15 cellular contexts compared by ENCODE assay signal in the genomic region with DNA sequence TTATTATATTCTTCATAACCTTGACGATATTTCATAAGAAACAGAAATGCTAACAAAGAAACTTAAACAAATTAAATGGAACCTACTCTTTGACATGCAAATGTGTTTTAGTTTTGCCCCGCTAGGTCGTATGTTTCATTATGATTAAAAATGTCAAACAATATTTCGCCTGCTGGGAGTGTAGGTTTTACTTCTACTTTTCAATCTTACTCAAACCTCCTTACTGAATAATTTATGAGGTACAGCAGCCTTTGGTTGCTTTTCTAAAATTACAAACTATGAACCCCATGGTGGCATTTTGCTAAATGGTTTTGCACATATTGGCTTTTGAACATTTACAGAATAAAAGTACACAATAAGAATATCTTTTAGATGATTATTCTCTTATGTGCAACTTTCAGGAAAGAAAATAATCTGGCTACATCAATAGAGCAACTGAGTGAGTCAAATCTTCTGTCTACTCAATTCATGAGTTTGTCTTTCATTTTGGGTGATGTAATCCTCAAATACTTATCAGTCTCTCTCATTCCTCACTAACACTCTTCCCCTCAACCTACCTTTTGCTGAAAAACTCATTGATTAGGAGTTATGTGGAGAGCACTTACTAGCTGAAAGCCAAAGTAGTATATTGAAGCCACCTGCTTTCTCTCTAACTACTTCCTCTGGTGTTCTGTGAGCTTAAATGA.
DNase-seq lines count a peak whose midpoint lies in the region; ATAC-seq, FAIRE-seq and TF ChIP-seq lines count a peak whose summit lies in the region.
"Had no signal": no experiment of that assay in that cellular context is flagged by ENCODE, and none has a peak within 500 bp of the region (broad histone marks: within the 10 kb centered on the region; RNA-seq: fewer than 3 reads in every experiment).

No MANE protein-coding gene starts in this region.

- no peaks in the 10 kb centered on the region for H4K20me1 ChIP-seq in GM12878 (ENCODE audit: control insufficient read depth, insufficient read depth)

- H3K36me3 ChIP-seq in GM12878 (ENCODE audit: control insufficient read depth in 2 of 2, insufficient read depth in 2 of 2, low read length in 1 of 2) (no peaks in the 10 kb centered on the region), uterus (no peaks in the 10 kb centered on the region)
- H3K36me3 ChIP-seq: ascending aorta, gastrocnemius medialis had no signal

- H2AFZ ChIP-seq in GM12878 (ENCODE audit: control insufficient read depth, low read depth, low read length) = peak overlapping the region; percentile 34; the same call in 1 of the 2 replicates

- TF ChIP-seq RAD21 in GM12878 (IDR thresholded peaks at IDR 0.05; ENCODE audit: insufficient read depth, low read depth, low read length) = no peak

- H3K79me2 ChIP-seq in GM12878 (ENCODE audit: control insufficient read depth, insufficient read depth, low read length) = no peaks in the 10 kb centered on the region

- CTCF ChIA-PET in GM12878 (lab: Yijun Ruan, JAX) = no interaction called here

- peak; percentile 70 for FAIRE-seq in GM12878 (lab: Jason Lieb, UNC)
- FAIRE-seq: TTC549, urothelium cell line had no signal

- TF ChIP-seq EP300 in GM12878 (IDR thresholded peaks at IDR 0.05; ENCODE audit: borderline replicate concordance in 1 of 2, control insufficient read depth in 1 of 2, low read depth in 2 of 2, low read length in 2 of 2) = peak; percentile 31 to 35; a peak in 2 of 4 replicates

- no peak overlapping the region for H3K9ac ChIP-seq in GM12878 (ENCODE audit: control insufficient read depth, insufficient read depth, low read length)

- RAD21 ChIA-PET in GM12878 (lab: Charles Lee; ENCODE audit: unreplicated experiment) = interaction anchor here (1.2 kb wide), 1 partner anchor 8 kb away, joined by 3 read pairs; no protein-coding TSS in a partner anchor

- H3K4me2 ChIP-seq in GM12878 (ENCODE audit: control insufficient read depth, insufficient read depth) = peak overlapping the region; percentile 71

- TF ChIP-seq CTCF in GM12878 (IDR thresholded peaks at IDR 0.05 in 2 of 3, conservative IDR thresholded peaks at IDR 0.05 in 1 of 3; ENCODE audit: control insufficient read depth in 2 of 3, extremely low read depth in 1 of 3, insufficient read depth in 1 of 3, low read depth in 3 of 3, low read length in 3 of 3) = no peak
- no peak for TF ChIP-seq CTCF in uterus (IDR thresholded peaks at IDR 0.05)

- SMC1A ChIA-PET in GM12878 (lab: Charles Lee; ENCODE audit: uncharacterized antibody, unreplicated experiment) = no interaction called here

- intact Hi-C loops in GM12878 (cut with micrococcal nuclease; ENCODE audit: unreplicated experiment) = loop anchor here (2.0 to 5.0 kb wide), 2 partner anchors 150 to 154 kb away; no protein-coding TSS in a partner anchor
- intact Hi-C loops in uterus (cut with DNase I; ENCODE audit: low total_unique reads) = no loop called here

- H3K4me1 ChIP-seq in GM12878 (ENCODE audit: control insufficient read depth, insufficient read depth, low read length) = peaks cover 12% of the 10 kb centered on the region
- H3K4me1 ChIP-seq in uterus = no peaks in the 10 kb centered on the region
- H3K4me1 ChIP-seq: ascending aorta, gastrocnemius medialis had no signal

- peak; percentile 40 for DNase-seq in GM12878 (ENCODE audit: low read depth, low spot score)
- DNase-seq in NCI-H187 treated with DMSO at 0.1 percent for 48 hours (lab: John Stamatoyannopoulos, UW) = no peak
- DNase-seq in uterus = no peak
- no peak for DNase-seq in AG08395 (ENCODE audit: low spot score)
- DNase-seq: effector CD4-positive, alpha-beta T cell; gastrocnemius medialis; NCI-H146 had no signal

- POLR2A ChIA-PET in GM12878 (lab: Charles Lee) = no interaction called here

- no peaks in the 10 kb centered on the region for H3K27me3 ChIP-seq in GM12878 (replicated peaks in 1 of 2; ENCODE audit: control insufficient read depth in 2 of 2, insufficient read depth in 2 of 2, low read length in 1 of 2)
- no peaks in the 10 kb centered on the region for H3K27me3 ChIP-seq in uterus
- H3K27me3 ChIP-seq: ascending aorta, gastrocnemius medialis had no signal

- in situ Hi-C loops in GM12878 (cut with MboI) = no loop called here

- BruUV-seq in GM12878 (replicated peaks; lab: Mats Ljungman, UMichigan) = no TSS peak

- TF ChIP-seq POLR2A in GM12878 (IDR thresholded peaks at IDR 0.05; ENCODE audit: low read depth, low read length) (no peak), uterus (IDR thresholded peaks at IDR 0.05) (no peak)

- ATAC-seq in GM18907 (IDR thresholded peaks at IDR 0.05; ENCODE audit: unreplicated experiment) (peak; percentile 95), GM21529 (IDR thresholded peaks at IDR 0.05; ENCODE audit: unreplicated experiment) (peak; percentile 92), HG03060 (IDR thresholded peaks at IDR 0.05; ENCODE audit: low read depth, unreplicated experiment) (peak; percentile 87), GM12878 (peak; percentile 95)
- ATAC-seq: gastrocnemius medialis; natural killer cell treated with Interleukin-12 subunit alpha and Interleukin-12 subunit beta and Interleukin-15 and Interleukin-18, amount 100 ng/mL, for 72 hours had no signal

- WGBS in GM12878 (ENCODE audit: insufficient coverage, insufficient replicate concordance, low lambda C conversion rate, missing lambda C conversion rate) = 3% methylated on average over 4 of the region's 4 CpGs

- 0 out of 2 replicates have a peak overlapping the region, but pooled peaks have one; percentile 1 for H3K4me3 ChIP-seq in GM12878
- H3K4me3 ChIP-seq in uterus = no peak overlapping the region
- H3K4me3 ChIP-seq: ascending aorta, gastrocnemius medialis, skin epidermis had no signal

- H3K27ac ChIP-seq in GM12878 (ENCODE audit: control insufficient read depth, insufficient read depth) (peak overlapping the region; percentile 74), uterus (no peak overlapping the region)
- H3K27ac ChIP-seq: ascending aorta, gastrocnemius medialis, skin epidermis had no signal

- no peaks in the 10 kb centered on the region; the same call in 2 of the 3 replicates for H3K9me3 ChIP-seq in GM12878 (replicated peaks; ENCODE audit: control insufficient read depth, insufficient read depth, low read length)
- H3K9me3 ChIP-seq in uterus = no peaks in the 10 kb centered on the region
- H3K9me3 ChIP-seq: ascending aorta, gastrocnemius medialis had no signal

TF ChIP-seq in GM12878, 131 proteins besides CTCF, POLR2A, EP300 and RAD21 (continues in another document):
- TF ChIP-seq, protein P1, sequence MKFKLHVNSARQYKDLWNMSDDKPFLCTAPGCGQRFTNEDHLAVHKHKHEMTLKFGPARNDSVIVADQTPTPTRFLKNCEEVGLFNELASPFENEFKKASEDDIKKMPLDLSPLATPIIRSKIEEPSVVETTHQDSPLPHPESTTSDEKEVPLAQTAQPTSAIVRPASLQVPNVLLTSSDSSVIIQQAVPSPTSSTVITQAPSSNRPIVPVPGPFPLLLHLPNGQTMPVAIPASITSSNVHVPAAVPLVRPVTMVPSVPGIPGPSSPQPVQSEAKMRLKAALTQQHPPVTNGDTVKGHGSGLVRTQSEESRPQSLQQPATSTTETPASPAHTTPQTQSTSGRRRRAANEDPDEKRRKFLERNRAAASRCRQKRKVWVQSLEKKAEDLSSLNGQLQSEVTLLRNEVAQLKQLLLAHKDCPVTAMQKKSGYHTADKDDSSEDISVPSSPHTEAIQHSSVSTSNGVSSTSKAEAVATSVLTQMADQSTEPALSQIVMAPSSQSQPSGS (IDR thresholded peaks at IDR 0.05; ENCODE audit: low read length) = peak; percentile 92
- TF ChIP-seq DPF2 (IDR thresholded peaks at IDR 0.05) = peak; percentile 79
- no peak for TF ChIP-seq BRCA1 (IDR thresholded peaks at IDR 0.05; ENCODE audit: low read depth, low read length)
- no peak for TF ChIP-seq NFYA (IDR thresholded peaks at IDR 0.05; ENCODE audit: borderline replicate concordance, low read depth, low read length)
- peak; percentile 90 for TF ChIP-seq NFIC (IDR thresholded peaks at IDR 0.05; ENCODE audit: low read depth, low read length)
- TF ChIP-seq SPI1 (IDR thresholded peaks at IDR 0.05; ENCODE audit: borderline replicate concordance, insufficient read depth, low read depth, low read length) = no peak
- peak; percentile 49; the same call in 1 of the 2 replicates for TF ChIP-seq IRF4 (IDR thresholded peaks at IDR 0.05; ENCODE audit: low read depth, low read length)
- 0 out of 2 replicates have a peak, but pooled peaks have one; percentile 48 for TF ChIP-seq RCOR1 (conservative IDR thresholded peaks at IDR 0.05; ENCODE audit: low read depth, low read length)
- no peak; the same call in 1 of the 2 replicates for TF ChIP-seq RUNX3 (IDR thresholded peaks at IDR 0.05; ENCODE audit: low read length)
- TF ChIP-seq HCFC1 (IDR thresholded peaks at IDR 0.05; ENCODE audit: low read length) = no peak
- TF ChIP-seq, protein P2, sequence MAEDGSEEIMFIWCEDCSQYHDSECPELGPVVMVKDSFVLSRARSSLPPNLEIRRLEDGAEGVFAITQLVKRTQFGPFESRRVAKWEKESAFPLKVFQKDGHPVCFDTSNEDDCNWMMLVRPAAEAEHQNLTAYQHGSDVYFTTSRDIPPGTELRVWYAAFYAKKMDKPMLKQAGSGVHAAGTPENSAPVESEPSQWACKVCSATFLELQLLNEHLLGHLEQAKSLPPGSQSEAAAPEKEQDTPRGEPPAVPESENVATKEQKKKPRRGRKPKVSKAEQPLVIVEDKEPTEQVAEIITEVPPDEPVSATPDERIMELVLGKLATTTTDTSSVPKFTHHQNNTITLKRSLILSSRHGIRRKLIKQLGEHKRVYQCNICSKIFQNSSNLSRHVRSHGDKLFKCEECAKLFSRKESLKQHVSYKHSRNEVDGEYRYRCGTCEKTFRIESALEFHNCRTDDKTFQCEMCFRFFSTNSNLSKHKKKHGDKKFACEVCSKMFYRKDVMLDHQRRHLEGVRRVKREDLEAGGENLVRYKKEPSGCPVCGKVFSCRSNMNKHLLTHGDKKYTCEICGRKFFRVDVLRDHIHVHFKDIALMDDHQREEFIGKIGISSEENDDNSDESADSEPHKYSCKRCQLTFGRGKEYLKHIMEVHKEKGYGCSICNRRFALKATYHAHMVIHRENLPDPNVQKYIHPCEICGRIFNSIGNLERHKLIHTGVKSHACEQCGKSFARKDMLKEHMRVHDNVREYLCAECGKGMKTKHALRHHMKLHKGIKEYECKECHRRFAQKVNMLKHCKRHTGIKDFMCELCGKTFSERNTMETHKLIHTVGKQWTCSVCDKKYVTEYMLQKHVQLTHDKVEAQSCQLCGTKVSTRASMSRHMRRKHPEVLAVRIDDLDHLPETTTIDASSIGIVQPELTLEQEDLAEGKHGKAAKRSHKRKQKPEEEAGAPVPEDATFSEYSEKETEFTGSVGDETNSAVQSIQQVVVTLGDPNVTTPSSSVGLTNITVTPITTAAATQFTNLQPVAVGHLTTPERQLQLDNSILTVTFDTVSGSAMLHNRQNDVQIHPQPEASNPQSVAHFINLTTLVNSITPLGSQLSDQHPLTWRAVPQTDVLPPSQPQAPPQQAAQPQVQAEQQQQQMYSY (CRISPR knock-in tag; IDR thresholded peaks at IDR 0.05) = no peak
- TF ChIP-seq SUPT20H (IDR thresholded peaks at IDR 0.05; ENCODE audit: borderline replicate concordance, control insufficient read depth, low read depth, low read length) = no peak
- peak; percentile 53; the same call in 1 of the 2 replicates for TF ChIP-seq ZNF217 (IDR thresholded peaks at IDR 0.05)
- TF ChIP-seq ATF7 (IDR thresholded peaks at IDR 0.05; ENCODE audit: low read depth) = peak; percentile 89
